Comparison of ENCODE assay signal across 23 cellular contexts in genomic region chr4:112005027-112005426, GRCh38.
DNase-seq lines count a peak whose midpoint lies in the region; ATAC-seq, FAIRE-seq and TF ChIP-seq lines count a peak whose summit lies in the region.
"Had no signal": no experiment of that assay in that cellular context is flagged by ENCODE, and none has a peak within 500 bp of the region (broad histone marks: within the 10 kb centered on the region; RNA-seq: fewer than 3 reads in every experiment).

No MANE protein-coding gene starts in this region.

- H3K36me3 ChIP-seq in OCI-LY3 (replicated peaks; ENCODE audit: low read depth, low read length) = no peaks in the 10 kb centered on the region
- no peaks in the 10 kb centered on the region for H3K36me3 ChIP-seq in WERI-Rb-1
- no peaks in the 10 kb centered on the region for H3K36me3 ChIP-seq in mucosa of descending colon (ENCODE audit: low read depth)
- no peaks in the 10 kb centered on the region for H3K36me3 ChIP-seq in colonic mucosa
- H3K36me3 ChIP-seq: BE2C, BLaER1 had no signal

- intact Hi-C loops in mucosa of descending colon (cut with DNase I, micrococcal nuclease) = no loop called here
- intact Hi-C loops in colonic mucosa (cut with DNase I) = no loop called here

- H3K27me3 ChIP-seq in OCI-LY3 (ENCODE audit: low read depth, low read length) = no peaks in the 10 kb centered on the region
- H3K27me3 ChIP-seq in WERI-Rb-1 (ENCODE audit: insufficient read depth, low read depth, severe bottlenecking) = no peaks in the 10 kb centered on the region
- no peaks in the 10 kb centered on the region for H3K27me3 ChIP-seq in colonic mucosa
- H3K27me3 ChIP-seq: BLaER1 had no signal

- DNase-seq in D721Med (ENCODE audit: insufficient read length, low spot score) (no peak), WERI-Rb-1 (no peak), mucosa of descending colon (no peak), GOT3 (lab: John Stamatoyannopoulos, UW) (no peak), NCI-H2227 treated with DMSO at 0.1 percent for 48 hours (lab: John Stamatoyannopoulos, UW) (no peak), colonic mucosa (no peak)
- no peak for DNase-seq in activated CD4-positive, alpha-beta T cell treated with anti-CD3 and anti-CD28 coated beads, Interleukin-2, amount 50 U/mL, for 4 hours
- DNase-seq: 8988T; ACHN; BE2C; C1 segment of cervical spinal cord; CD4-positive, alpha-beta memory T cell; CD4-positive, CD25-positive, alpha-beta regulatory T cell; CD8-positive, alpha-beta memory T cell; COR-L47; DMS79 treated with DMSO at 0.1 percent for 48 hours; GF-D8 had no signal

- H3K4me1 ChIP-seq in OCI-LY3 (ENCODE audit: low read length) (peaks cover 19% of the 10 kb centered on the region), mucosa of descending colon (ENCODE audit: low read depth) (no peaks in the 10 kb centered on the region), colonic mucosa (no peaks in the 10 kb centered on the region)
- H3K4me1 ChIP-seq: BE2C, BLaER1 had no signal

- no peaks in the 10 kb centered on the region for H4K20me1 ChIP-seq in OCI-LY3 (ENCODE audit: insufficient read depth, low read length)
- H4K20me1 ChIP-seq: BLaER1 had no signal

- TF ChIP-seq CTCF in D721Med (IDR thresholded peaks at IDR 0.05; ENCODE audit: insufficient read depth, missing control alignments) = no peak
- no peak for TF ChIP-seq CTCF in OCI-LY3 (IDR thresholded peaks at IDR 0.05; ENCODE audit: low read depth, low read length)
- no peak for TF ChIP-seq CTCF in WERI-Rb-1 (IDR thresholded peaks at IDR 0.05; ENCODE audit: low read depth, low read length)
- no peak for TF ChIP-seq CTCF in mucosa of descending colon (IDR thresholded peaks at IDR 0.05)
- no peak for TF ChIP-seq CTCF in colonic mucosa (IDR thresholded peaks at IDR 0.05)

- H3K79me2 ChIP-seq in OCI-LY3 (ENCODE audit: low read length) = no peaks in the 10 kb centered on the region

- ATAC-seq in mucosa of descending colon = peak; percentile 37

- H3K4me3 ChIP-seq in OCI-LY3 (ENCODE audit: low read length) (no peak overlapping the region), WERI-Rb-1 (ENCODE audit: low read depth, low read length) (no peak overlapping the region), mucosa of descending colon (no peak overlapping the region), colonic mucosa (no peak overlapping the region)
- H3K4me3 ChIP-seq: BLaER1 had no signal

- FAIRE-seq in D721Med (lab: Jason Lieb, UNC) = peak; percentile 6
- FAIRE-seq: A204.1, G401.6, GM12891, GM19239 had no signal

- no peak overlapping the region for H3K27ac ChIP-seq in OCI-LY3 (ENCODE audit: low read length)
- H3K27ac ChIP-seq in WERI-Rb-1 = 0 out of 2 replicates have a peak overlapping the region, but pooled peaks have one; percentile 12
- H3K27ac ChIP-seq in colonic mucosa = no peak overlapping the region
- H3K27ac ChIP-seq: BLaER1 had no signal

- 0 out of 2 replicates have a peak overlapping the region, but pooled peaks have one; percentile 15 for H2AFZ ChIP-seq in OCI-LY3 (ENCODE audit: low read depth, low read length)

- H3K9me3 ChIP-seq in OCI-LY3 (ENCODE audit: insufficient read depth, low read length) = no peaks in the 10 kb centered on the region
- H3K9me3 ChIP-seq in WERI-Rb-1 (ENCODE audit: severe bottlenecking) = no peaks in the 10 kb centered on the region
- H3K9me3 ChIP-seq in mucosa of descending colon = no peaks in the 10 kb centered on the region
- H3K9me3 ChIP-seq in colonic mucosa = no peaks in the 10 kb centered on the region
- H3K9me3 ChIP-seq: BE2C, BLaER1 had no signal

- H3K9ac ChIP-seq in OCI-LY3 (ENCODE audit: low read length) = no peak overlapping the region
- H3K9ac ChIP-seq in colonic mucosa (ENCODE audit: low read depth in 2 of 2, low read length in 2 of 2) = no peak overlapping the region
- H3K9ac ChIP-seq: BLaER1 had no signal

- no peak overlapping the region for H3K4me2 ChIP-seq in OCI-LY3 (ENCODE audit: low read length)
- H3K4me2 ChIP-seq: BLaER1 had no signal
